Comparison of ENCODE assay signal across 17 cellular contexts in genomic region chr2:74916394-74916793, GRCh38. TPM values are rescaled to one million over a fixed set of nuclear protein-coding genes. Genes with fewer than 3 reads are reported as not detected.
A peak's percentile ranks its signal among the peaks of the same experiment; 100 is the strongest.
DNase-seq lines count a peak whose midpoint lies in the region; ATAC-seq and TF ChIP-seq lines count a peak whose summit lies in the region.
"Had no signal": no experiment of that assay in that cellular context is flagged by ENCODE, and none has a peak within 500 bp of the region (broad histone marks: within the 10 kb centered on the region; RNA-seq: fewer than 3 reads in every experiment).

No MANE protein-coding gene starts in this region.

- H3K27me3 ChIP-seq in mammary epithelial cell (ENCODE audit: insufficient read depth, low read length) (no peaks in the 10 kb centered on the region), IMR-90 (ENCODE audit: control insufficient read depth, insufficient read depth, low read length) (no peaks in the 10 kb centered on the region)

- H3K4me3 Mint-ChIP-seq in MCF 10A (ENCODE audit: unreplicated experiment) (peak overlapping the region; percentile 4), natural killer cell (peak overlapping the region; percentile 35)
- H3K4me3 Mint-ChIP-seq in activated T-cell treated with anti-CD3 and anti-CD28 coated beads, Interleukin-2, amount 50 U/mL, for 72 hours = no peak overlapping the region
- H3K4me3 Mint-ChIP-seq: CD4-positive, alpha-beta memory T cell; GM23338; H9 had no signal

- DNase-seq in MCF 10A (ENCODE audit: unreplicated experiment) = no peak
- no peak for DNase-seq in mammary epithelial cell
- no peak for DNase-seq in IMR-90
- DNase-seq in natural killer cell = no peak
- no peak for DNase-seq in stimulated activated CD4-positive, alpha-beta T cell treated with anti-CD3 and anti-CD28 coated beads, Interleukin-4, amount 100 ng/mL, for 24 hours
- DNase-seq in activated T-cell treated with anti-CD3 and anti-CD28 coated beads, Interleukin-2, amount 50 U/mL, for 72 hours = no peak
- no peak for DNase-seq in NCI-H187 treated with DMSO at 0.1 percent for 48 hours (lab: John Stamatoyannopoulos, UW)
- DNase-seq: C1 segment of cervical spinal cord; Calu3; CD4-positive, alpha-beta memory T cell; COR-L47; DMS53; DMS79 treated with DMSO at 0.1 percent for 48 hours; GF-D8; H9 had no signal

- H3K4me1 Mint-ChIP-seq in MCF 10A (ENCODE audit: insufficient read depth, unreplicated experiment) = peaks cover 29% of the 10 kb centered on the region
- H3K4me1 Mint-ChIP-seq in natural killer cell = peaks cover 28 to 35% of the 10 kb centered on the region in 2 donors
- peaks cover 20% of the 10 kb centered on the region for H3K4me1 Mint-ChIP-seq in activated T-cell treated with anti-CD3 and anti-CD28 coated beads, Interleukin-2, amount 50 U/mL, for 72 hours (ENCODE audit: low read depth)
- H3K4me1 Mint-ChIP-seq: GM23338, H9 had no signal

- no peak for ATAC-seq in IMR-90 (ENCODE audit: low read depth)
- ATAC-seq in natural killer cell = no peak
- ATAC-seq in activated T-cell treated with anti-CD3 and anti-CD28 coated beads, Interleukin-2, amount 50 U/mL, for 72 hours (replicated peaks in 1 of 2) = no peak
- ATAC-seq: GM23338, HCT116 had no signal

- H2BK120ac ChIP-seq in IMR-90 (ENCODE audit: low read depth, low read length) = peak overlapping the region; percentile 74; the same call in 1 of the 2 replicates

- peaks cover 0 to 7% of the 10 kb centered on the region in 2 experiments; a peak in 1 of 4 replicates for H3K79me1 ChIP-seq in IMR-90 (ENCODE audit: low read depth in 1 of 2, low read length in 2 of 2)

- H3K56ac ChIP-seq in IMR-90 (ENCODE audit: extremely low read depth, insufficient read depth, low read length) = no peak overlapping the region

- peak overlapping the region; percentile 86; the same call in 1 of the 2 replicates for H2BK20ac ChIP-seq in IMR-90 (ENCODE audit: low read depth, low read length)

- H3K9me3 Mint-ChIP-seq in MCF 10A (ENCODE audit: unreplicated experiment) (no peaks in the 10 kb centered on the region), natural killer cell (no peaks in the 10 kb centered on the region)
- no peaks in the 10 kb centered on the region for H3K9me3 Mint-ChIP-seq in activated T-cell treated with anti-CD3 and anti-CD28 coated beads, Interleukin-2, amount 50 U/mL, for 72 hours
- H3K9me3 Mint-ChIP-seq: GM23338, H9 had no signal

- H3K36me3 ChIP-seq in mammary epithelial cell (ENCODE audit: insufficient read depth, low read length) (no peaks in the 10 kb centered on the region), IMR-90 (ENCODE audit: control insufficient read depth, insufficient read depth, low read length) (no peaks in the 10 kb centered on the region)

- in situ Hi-C loops in mammary epithelial cell (cut with MboI; ENCODE audit: low sequenced_read_pairs in 2 of 2) (no loop called here), IMR-90 (cut with MboI; ENCODE audit: low sequenced_read_pairs) (loop anchor here (10.0 to 25.0 kb wide), 2 partner anchors 488 to 696 kb away; no protein-coding TSS in a partner anchor)

- no peaks in the 10 kb centered on the region for H3K79me2 ChIP-seq in mammary epithelial cell (ENCODE audit: insufficient read depth, low read length)

- H4K20me1 ChIP-seq in mammary epithelial cell (ENCODE audit: insufficient read depth, low read length) = no peaks in the 10 kb centered on the region
- H4K20me1 ChIP-seq in IMR-90 (ENCODE audit: insufficient read depth, low read length) = no peaks in the 10 kb centered on the region

- dilution Hi-C loops in mammary epithelial cell (cut with HindIII; ENCODE audit: low sequenced_read_pairs) (no loop called here), IMR-90 (cut with HindIII; ENCODE audit: low sequenced_read_pairs, unreplicated experiment) (no loop called here)

- no TSS peak for BruUV-seq in MCF 10A (replicated peaks; lab: Mats Ljungman, UMichigan)
- BruUV-seq in mammary epithelial cell (replicated peaks; lab: Mats Ljungman, UMichigan) = no TSS peak
- BruUV-seq in IMR-90 (replicated peaks; lab: Mats Ljungman, UMichigan) = no TSS peak

- peak overlapping the region; percentile 50 for H4K91ac ChIP-seq in IMR-90 (ENCODE audit: insufficient read depth, low read depth, low read length)

- peaks cover 21% of the 10 kb centered on the region for H3K9me1 ChIP-seq in IMR-90 (ENCODE audit: insufficient read depth, low read length)

- no peak for TF ChIP-seq POLR2A in IMR-90 (IDR thresholded peaks at IDR 0.05; ENCODE audit: low read depth, low read length)

- H3K27ac Mint-ChIP-seq in MCF 10A (ENCODE audit: low read depth, unreplicated experiment) (peak overlapping the region; percentile 44), natural killer cell (peak overlapping the region in 1 of 2 donors; percentile 14)
- H3K27ac Mint-ChIP-seq in activated T-cell treated with anti-CD3 and anti-CD28 coated beads, Interleukin-2, amount 50 U/mL, for 72 hours = no peak overlapping the region
- H3K27ac Mint-ChIP-seq: GM23338 had no signal

- H4K5ac ChIP-seq in IMR-90 (ENCODE audit: low read depth, low read length) = peak overlapping the region; percentile 22; the same call in 1 of the 2 replicates

- WGBS in mammary epithelial cell (ENCODE audit: low coverage, missing lambda C conversion rate) = 100% methylated on average over 2 of the region's 2 CpGs
- WGBS in IMR-90 (ENCODE audit: extremely low coverage in 2 of 2, insufficient read length in 1 of 2), 2 experiments = 88% methylated on average over 2 of the region's 2 CpGs; no CpG with 5 or more reads in 1 of the 2 experiments

- POLR2A ChIA-PET in MCF 10A (lab: Yijun Ruan, JAX) = interaction anchor here (0.5 kb wide), 1 partner anchor 22 kb away, joined by 3 read pairs; no protein-coding TSS in a partner anchor
- POLR2A ChIA-PET in IMR-90 (lab: Charles Lee; ENCODE audit: unreplicated experiment) = no interaction called here

- TF ChIP-seq CTCF in MCF 10A (IDR thresholded peaks at IDR 0.05; ENCODE audit: unreplicated experiment) = no peak
- TF ChIP-seq CTCF in mammary epithelial cell (conservative IDR thresholded peaks at IDR 0.05 in 1 of 2, IDR thresholded peaks at IDR 0.05 in 1 of 2; ENCODE audit: extremely low read depth in 1 of 2, insufficient read depth in 1 of 2, low read depth in 1 of 2, low read length in 2 of 2) = no peak
- no peak for TF ChIP-seq CTCF in IMR-90 (conservative IDR thresholded peaks at IDR 0.05; ENCODE audit: low read depth, low read length)
- TF ChIP-seq CTCF in natural killer cell (IDR thresholded peaks at IDR 0.05) = no peak

- H3K9ac ChIP-seq in mammary epithelial cell (ENCODE audit: insufficient read depth, low read length) (no peak overlapping the region), IMR-90 (ENCODE audit: low read depth, low read length) (no peak overlapping the region)

- H3K14ac ChIP-seq in IMR-90 (replicated peaks; ENCODE audit: low read depth, low read length) = peak overlapping the region; percentile 50

- H2AK9ac ChIP-seq in IMR-90 (replicated peaks; ENCODE audit: low read depth, low read length, poor library complexity) = peak overlapping the region; percentile 16

- H3K27ac ChIP-seq in mammary epithelial cell (ENCODE audit: insufficient read depth, low read depth, low read length) (no peak overlapping the region), IMR-90 (ENCODE audit: insufficient read depth, low read length) (no peak overlapping the region)

- peak overlapping the region; percentile 56 for H2AK5ac ChIP-seq in IMR-90 (ENCODE audit: low read depth, low read length)

- no peaks in the 10 kb centered on the region for H3K36me3 Mint-ChIP-seq in MCF 10A (ENCODE audit: insufficient read depth, unreplicated experiment)
- no peaks in the 10 kb centered on the region for H3K36me3 Mint-ChIP-seq in natural killer cell
- no peaks in the 10 kb centered on the region for H3K36me3 Mint-ChIP-seq in activated T-cell treated with anti-CD3 and anti-CD28 coated beads, Interleukin-2, amount 50 U/mL, for 72 hours (ENCODE audit: insufficient read depth in 2 of 2)
- H3K36me3 Mint-ChIP-seq: CD4-positive, alpha-beta memory T cell had no signal

- intact Hi-C loops in MCF 10A (cut with micrococcal nuclease) (loop anchor here (10.0 kb wide), 1 partner anchor 488 kb away; no protein-coding TSS in a partner anchor), mammary epithelial cell (cut with micrococcal nuclease) (loop anchor here (2.0 to 10.0 kb wide), 3 partner anchors 28 to 691 kb away; no protein-coding TSS in a partner anchor), IMR-90 (cut with micrococcal nuclease) (loop anchor here (5.0 kb wide), 1 partner anchor 691 kb away; no protein-coding TSS in a partner anchor), natural killer cell (cut with micrococcal nuclease) (loop anchor here (5.0 kb wide), 1 partner anchor 711 kb away; no protein-coding TSS in a partner anchor)

- H2AFZ ChIP-seq in mammary epithelial cell (ENCODE audit: low read depth, low read length) = no peak overlapping the region
- peak overlapping the region; percentile 44 for H2AFZ ChIP-seq in IMR-90 (replicated peaks; ENCODE audit: low read length, poor library complexity)
- H2AFZ ChIP-seq: GM23338 had no signal

- H3K4me3 ChIP-seq in mammary epithelial cell (replicated peaks in 1 of 3; ENCODE audit: insufficient read depth in 1 of 3, low read depth in 2 of 3, low read length in 3 of 3) (no peak overlapping the region), IMR-90 (ENCODE audit: insufficient read depth, low read depth, low read length) (no peak overlapping the region)
- H3K4me3 ChIP-seq: GM23338 had no signal

- H3K4me2 ChIP-seq in mammary epithelial cell (ENCODE audit: insufficient read depth, low read depth, low read length) (no peak overlapping the region), IMR-90 (ENCODE audit: low read depth, low read length) (no peak overlapping the region)
- H3K4me2 ChIP-seq: GM23338 had no signal

- H3K18ac ChIP-seq in IMR-90 (ENCODE audit: low read depth, low read length) = peak overlapping the region; percentile 31; the same call in 1 of the 2 replicates

- H3K4me1 ChIP-seq in mammary epithelial cell (ENCODE audit: insufficient read depth, low read length) (peaks cover 31% of the 10 kb centered on the region), IMR-90 (ENCODE audit: control insufficient read depth, insufficient read depth, low read length) (peaks cover 15% of the 10 kb centered on the region)

- H3K4ac ChIP-seq in IMR-90 (ENCODE audit: low read depth, low read length) = peak overlapping the region; percentile 66

- H3K9me3 ChIP-seq in mammary epithelial cell (replicated peaks; ENCODE audit: insufficient read depth, low read length) (no peaks in the 10 kb centered on the region), IMR-90 (ENCODE audit: control insufficient read depth, insufficient read depth, low read length) (no peaks in the 10 kb centered on the region)

- peak overlapping the region; percentile 32; the same call in 1 of the 3 replicates for H2BK15ac ChIP-seq in IMR-90 (ENCODE audit: low read depth, low read length)

- peak overlapping the region; percentile 63 for H3K23ac ChIP-seq in IMR-90 (ENCODE audit: low read depth, low read length)

- peak overlapping the region; percentile 13 to 45; a peak in 3 of 4 replicates for H4K8ac ChIP-seq in IMR-90 (ENCODE audit: low read depth in 2 of 2, low read length in 2 of 2)

- CTCF ChIA-PET in MCF 10A (lab: Yijun Ruan, JAX) (interaction anchor here (0.5 to 1.3 kb wide), 4 partner anchors 68 to 718 kb away, joined by 3 to 7 read pairs (median 3); no protein-coding TSS in a partner anchor), mammary epithelial cell (lab: Charles Lee; ENCODE audit: low non-redundant PET) (no interaction called here), IMR-90 (lab: Yijun Ruan, JAX) (interaction anchor here (0.6 kb wide), 1 partner anchor 26 kb away, joined by 3 read pairs; no protein-coding TSS in a partner anchor)

- H3K27me3 Mint-ChIP-seq in MCF 10A (ENCODE audit: insufficient read depth, unreplicated experiment) (no peaks in the 10 kb centered on the region), natural killer cell (ENCODE audit: low read depth in 2 of 2) (peaks cover 37 to 46% of the 10 kb centered on the region in 2 donors)
- peaks cover 54% of the 10 kb centered on the region for H3K27me3 Mint-ChIP-seq in activated T-cell treated with anti-CD3 and anti-CD28 coated beads, Interleukin-2, amount 50 U/mL, for 72 hours (ENCODE audit: low read depth)

- peak overlapping the region; percentile 24 for H2BK5ac ChIP-seq in IMR-90 (ENCODE audit: low read depth, low read length, poor library complexity, severe bottlenecking)

- no peak for TF ChIP-seq RAD21 in IMR-90 (IDR thresholded peaks at IDR 0.05; ENCODE audit: low read length)

RNA-seq across cellular contexts. Expression of gene POLE4, which starts 42.0 kb away (rescaled TPM):
- total RNA-seq in MCF 10A (2022) (117 and 133 TPM in 2 replicates), mammary epithelial cell (10 to 100 TPM; 10.8 to 79.7 TPM), IMR-90 (2012; rRNA removed) (9.0 and 16.7 TPM in 2 replicates), natural killer cell (10 to 100 TPM; 31.1 to 35.3 (median 34.4) TPM)
- polyA plus RNA-seq in mammary epithelial cell (34.3 TPM), IMR-90 (2012; rRNA removed) (23.9 and 31.2 TPM in 2 replicates)
- polyA minus RNA-seq in mammary epithelial cell = 17.0 TPM
- polyA plus RNA-seq in IMR-90 (2012; cell fraction: cytosol; rRNA removed) = 30.6 and 56.2 TPM in 2 replicates
- 8.1 and 15.7 TPM in 2 replicates for polyA plus RNA-seq in IMR-90 (2012; cell fraction: nucleus; rRNA removed; ENCODE audit: low replicate concordance)
- 10 to 100 TPM; 44.8 to 47.8 TPM for total RNA-seq in activated T-cell treated with anti-CD3 and anti-CD28 coated beads, Interleukin-2, amount 50 U/mL, for 72 hours

Comparison
In these comparisons a context has a peak if more than half of its experiments do, and no peak if none do; other contexts are left out.
1. H3K4me3 Mint-ChIP-seq: peak in MCF 10A (single experiment) and natural killer cell (single experiment); none in activated T-cell treated with anti-CD3 and anti-CD28 coated beads, Interleukin-2, amount 50 U/mL, for 72 hours (0 of 2).